20 cellular contexts compared by ENCODE assay signal in the genomic region with DNA sequence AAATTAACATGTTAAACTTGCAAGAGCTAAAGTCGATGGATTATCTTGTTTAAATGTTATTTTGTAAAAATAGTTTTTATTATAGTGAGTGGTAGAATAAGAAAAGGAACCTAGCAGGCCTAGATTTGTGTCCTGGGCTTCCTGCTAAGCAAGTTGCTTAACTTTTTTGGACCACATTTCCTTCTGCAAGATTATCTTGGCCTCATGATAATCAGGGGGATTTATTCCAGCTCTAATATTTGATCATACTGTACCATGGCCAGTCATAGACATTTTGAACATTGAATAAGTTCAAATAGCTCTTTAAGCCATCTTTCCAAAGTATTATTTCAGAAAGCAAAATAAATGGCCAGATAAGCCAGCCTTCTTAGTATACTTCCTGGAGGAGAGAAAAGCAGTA.
DNase-seq lines count a peak whose midpoint lies in the region; ATAC-seq and TF ChIP-seq lines count a peak whose summit lies in the region.
"Had no signal": no experiment of that assay in that cellular context is flagged by ENCODE, and none has a peak within 500 bp of the region (broad histone marks: within the 10 kb centered on the region; RNA-seq: fewer than 3 reads in every experiment).

No MANE protein-coding gene starts in this region.

- ATAC-seq in Right ventricle myocardium superior (ENCODE audit: poor library complexity) = peak; percentile 76
- no peak for ATAC-seq in HG02610 (IDR thresholded peaks at IDR 0.05; ENCODE audit: unreplicated experiment)
- ATAC-seq: HepG2, PC-3 had no signal

- H3K36me3 Mint-ChIP-seq in endothelial cell (ENCODE audit: low read depth, unreplicated experiment) = peaks cover 19% of the 10 kb centered on the region
- H3K36me3 Mint-ChIP-seq in mesothelial cell of epicardium = peaks cover 8% of the 10 kb centered on the region

- peaks cover 11% of the 10 kb centered on the region for H3K36me3 ChIP-seq in right atrium auricular region
- H3K36me3 ChIP-seq: SJSA1 had no signal

- no peaks in the 10 kb centered on the region for H3K9me3 Mint-ChIP-seq in endothelial cell (ENCODE audit: unreplicated experiment)
- H3K9me3 Mint-ChIP-seq in mesothelial cell of epicardium = peaks cover 6% of the 10 kb centered on the region

- H3K27me3 Mint-ChIP-seq in endothelial cell (ENCODE audit: unreplicated experiment) (peaks cover 3% of the 10 kb centered on the region), mesothelial cell of epicardium (ENCODE audit: low read depth) (no peaks in the 10 kb centered on the region)

- H3K27ac ChIP-seq in right atrium auricular region = no peak overlapping the region
- H3K27ac ChIP-seq: SJSA1 had no signal

- no peaks in the 10 kb centered on the region for H3K4me1 ChIP-seq in right atrium auricular region
- H3K4me1 ChIP-seq: SJSA1 had no signal

- no peaks in the 10 kb centered on the region for H3K9me3 ChIP-seq in right atrium auricular region
- H3K9me3 ChIP-seq: SJSA1 had no signal

- no peaks in the 10 kb centered on the region for H3K27me3 ChIP-seq in right atrium auricular region
- H3K27me3 ChIP-seq: SJSA1 had no signal

- intact Hi-C loops in Right ventricle myocardium superior (cut with DNase I) = no loop called here

- H3K4me1 Mint-ChIP-seq in endothelial cell (ENCODE audit: unreplicated experiment) (peaks cover 15% of the 10 kb centered on the region), mesothelial cell of epicardium (peaks cover 35% of the 10 kb centered on the region)

- H3K27ac Mint-ChIP-seq in endothelial cell (ENCODE audit: unreplicated experiment) = peak overlapping the region; percentile 57
- peak overlapping the region; percentile 84 for H3K27ac Mint-ChIP-seq in mesothelial cell of epicardium

- H3K4me3 ChIP-seq in right atrium auricular region = no peak overlapping the region
- H3K4me3 ChIP-seq: SJSA1 had no signal

- no peak for DNase-seq in Right ventricle myocardium superior
- DNase-seq in right atrium auricular region (ENCODE audit: low spot score) = no peak
- no peak for DNase-seq in endothelial cell (ENCODE audit: low spot score)
- DNase-seq in mesothelial cell of epicardium (ENCODE audit: low spot score in 2 of 2, unreplicated experiment in 2 of 2) = no peak
- DNase-seq in OCI-M2 (lab: John Stamatoyannopoulos, UW; ENCODE audit: unreplicated experiment) = no peak
- DNase-seq in activated effector memory CD4-positive, alpha-beta T cell treated with anti-CD3 and anti-CD28 coated beads, Interleukin-2, amount 50 U/mL, for 16 hours = no peak
- DNase-seq: 8988T, Calu3, DMS79 treated with DMSO at 0.1 percent for 48 hours, GF-D8, Karpas-422, NCI-H1105, NCI-H1436 treated with DMSO at 0.1 percent for 48 hours, NCI-H187 treated with DMSO at 0.1 percent for 48 hours, NCI-H524 treated with DMSO at 0.1 percent for 48 hours, NCI-H774, PC-3 had no signal

- TF ChIP-seq CTCF in right atrium auricular region (IDR thresholded peaks at IDR 0.05) (no peak), endothelial cell (IDR thresholded peaks at IDR 0.05; ENCODE audit: unreplicated experiment) (no peak), mesothelial cell of epicardium (IDR thresholded peaks at IDR 0.05; ENCODE audit: unreplicated experiment) (no peak)

- H3K4me3 Mint-ChIP-seq in endothelial cell (ENCODE audit: unreplicated experiment) (no peak overlapping the region), mesothelial cell of epicardium (no peak overlapping the region)
